Comparison of ENCODE assay signal across 8 cellular contexts in genomic region chr4:12459126-12459525, GRCh38.
"Had no signal": no experiment of that assay in that cellular context is flagged by ENCODE, and none has a peak within 500 bp of the region (broad histone marks: within the 10 kb centered on the region; RNA-seq: fewer than 3 reads in every experiment).

No MANE protein-coding gene starts in this region.

- H3K4me3 ChIP-seq: GM12878 had no signal

- ATAC-seq: GM12878 had no signal

- FAIRE-seq: G401.6, GM12878, GM12891, GM12892, GM18507, GM19239 had no signal

- DNase-seq: GDM1, GF-D8 had no signal
